Comparison of ENCODE assay signal across 21 cellular contexts in genomic region chr14:103026988-103027387, GRCh38. TPM values are rescaled to one million over a fixed set of nuclear protein-coding genes. Genes with fewer than 3 reads are reported as not detected.
A peak's percentile ranks its signal among the peaks of the same experiment; 100 is the strongest.
DNase-seq lines count a peak whose midpoint lies in the region; ATAC-seq, FAIRE-seq and TF ChIP-seq lines count a peak whose summit lies in the region.
"Had no signal": no experiment of that assay in that cellular context is flagged by ENCODE, and none has a peak within 500 bp of the region (broad histone marks: within the 10 kb centered on the region; RNA-seq: fewer than 3 reads in every experiment).

No MANE protein-coding gene starts in this region.

- H3F3A ChIP-seq in PC-3 (ENCODE audit: low read length, unreplicated experiment) = no peaks in the 10 kb centered on the region

- peaks cover 95% of the 10 kb centered on the region for H3K79me2 ChIP-seq in PC-3 (ENCODE audit: low read length)

- POLR2A ChIA-PET in PC-3 (lab: Charles Lee; ENCODE audit: unreplicated experiment) = no interaction called here

- H3K9me2 ChIP-seq in PC-3 (replicated peaks; ENCODE audit: low read length) = no peaks in the 10 kb centered on the region

- WGBS in small intestine, 3 donors = 78 to 94% (median 90%) methylated on average over 3 of the region's 3 CpGs

- H3K4me2 ChIP-seq in PC-3 (ENCODE audit: low read length) = peak overlapping the region; percentile 31; the same call in 1 of the 2 replicates
- H3K4me2 ChIP-seq: A549 had no signal

- BruUV-seq in PC-3 (replicated peaks; lab: Mats Ljungman, UMichigan) = no TSS peak

- H3K4me1 ChIP-seq in PC-3 (ENCODE audit: insufficient read depth, low read length) = peaks cover 67% of the 10 kb centered on the region
- H3K4me1 ChIP-seq in colonic mucosa = peaks cover 12% of the 10 kb centered on the region
- peaks cover 38% of the 10 kb centered on the region for H3K4me1 ChIP-seq in mucosa of descending colon (ENCODE audit: low read depth)
- H3K4me1 ChIP-seq in small intestine (ENCODE audit: control insufficient read depth in 2 of 2, insufficient read depth in 1 of 2, low read depth in 1 of 2, low read length in 1 of 2) = peaks cover 0 to 6% of the 10 kb centered on the region in 2 donors

- FAIRE-seq in small intestine (lab: Jason Lieb, UNC) = no peak
- FAIRE-seq: A549, G401.6, GM12892, GM19239 had no signal

- CTCF ChIA-PET in PC-3 (lab: Charles Lee) = no interaction called here

- H3K4me3 ChIP-seq in PC-3 (ENCODE audit: low read length) (no peak overlapping the region), colonic mucosa (no peak overlapping the region), mucosa of descending colon (no peak overlapping the region), small intestine (ENCODE audit: low read depth in 1 of 2, low read length in 2 of 2) (no peak overlapping the region)
- H3K4me3 ChIP-seq: A549 had no signal

- no peak for TF ChIP-seq CTCF in PC-3 (conservative IDR thresholded peaks at IDR 0.05; ENCODE audit: low read depth, low read length)
- TF ChIP-seq CTCF in colonic mucosa (IDR thresholded peaks at IDR 0.05) = no peak
- TF ChIP-seq CTCF in mucosa of descending colon (IDR thresholded peaks at IDR 0.05) = no peak

- peaks cover 11% of the 10 kb centered on the region; the same call in 1 of the 2 replicates for H4K20me1 ChIP-seq in PC-3 (ENCODE audit: low read length)

- peak overlapping the region; percentile 65 for H3K27ac ChIP-seq in PC-3 (ENCODE audit: low read length)
- no peak overlapping the region for H3K27ac ChIP-seq in colonic mucosa
- no peak overlapping the region for H3K27ac ChIP-seq in small intestine (ENCODE audit: low read depth in 1 of 2, low read length in 1 of 2)
- H3K27ac ChIP-seq: A549, C4-2B had no signal

- H3K9me3 ChIP-seq in PC-3 (ENCODE audit: low read length) (no peaks in the 10 kb centered on the region), colonic mucosa (no peaks in the 10 kb centered on the region), mucosa of descending colon (no peaks in the 10 kb centered on the region), small intestine (ENCODE audit: control insufficient read depth, low read depth) (no peaks in the 10 kb centered on the region)
- H3K9me3 ChIP-seq: A549, BE2C had no signal

- H3K9ac ChIP-seq in PC-3 (ENCODE audit: low read length) (no peak overlapping the region), colonic mucosa (ENCODE audit: low read depth in 2 of 2, low read length in 2 of 2) (no peak overlapping the region)

- intact Hi-C loops in PC-3 (cut with micrococcal nuclease) = no loop called here
- intact Hi-C loops in colonic mucosa (cut with DNase I) = no loop called here
- intact Hi-C loops in mucosa of descending colon (cut with DNase I, micrococcal nuclease) = no loop called here
- intact Hi-C loops in cardiac septum (cut with DNase I) = no loop called here

- ATAC-seq in PC-3 (0 out of 2 replicates have a peak, but pooled peaks have one; percentile 9), mucosa of descending colon (peak; percentile 88)
- ATAC-seq: A549 had no signal

- no peaks in the 10 kb centered on the region for H3K36me3 ChIP-seq in PC-3 (ENCODE audit: low read depth, low read length)
- H3K36me3 ChIP-seq in colonic mucosa = no peaks in the 10 kb centered on the region
- no peaks in the 10 kb centered on the region for H3K36me3 ChIP-seq in mucosa of descending colon (ENCODE audit: low read depth)
- H3K36me3 ChIP-seq in small intestine (ENCODE audit: control insufficient read depth in 2 of 2, insufficient read depth in 2 of 2, low read length in 2 of 2) = no peaks in the 10 kb centered on the region
- H3K36me3 ChIP-seq: BE2C had no signal

- no peak overlapping the region for H2AFZ ChIP-seq in PC-3 (ENCODE audit: low read length)

- DNase-seq in PC-3 (peak; percentile 28), colonic mucosa (peak; percentile 49), mucosa of descending colon (peak in 1 of 3 donors; percentile 55), cardiac septum (ENCODE audit: low spot score) (no peak), HuH-7 (ENCODE audit: low spot score) (no peak), DMS 273 treated with DMSO at 0.1 percent for 48 hours (lab: John Stamatoyannopoulos, UW) (no peak), small intestine (no peak)
- DNase-seq: BE2C; CD4-positive, alpha-beta memory T cell; DMS153; DMS79 treated with DMSO at 0.1 percent for 48 hours; EL; GOT3; H9; HFFc6 had no signal

- H3K27me3 ChIP-seq in PC-3 (ENCODE audit: low read length) (no peaks in the 10 kb centered on the region), colonic mucosa (no peaks in the 10 kb centered on the region), small intestine (ENCODE audit: control insufficient read depth in 2 of 2, insufficient read depth in 2 of 2, low read length in 2 of 2) (no peaks in the 10 kb centered on the region)
- H3K27me3 ChIP-seq: BE2C had no signal

RNA-seq across cellular contexts. Expression of gene CDC42BPB, which starts 30.4 kb away (rescaled TPM):
- 73.0 and 89.2 TPM in 2 replicates for total RNA-seq in PC-3 (2014; rRNA removed)
- 10 to 100 TPM; 67.9 to 83.8 TPM for total RNA-seq in colonic mucosa
- 100 to 1,000 TPM in 1 of 3 donors, 10 to 100 TPM in 2; 77.6 to 106 (median 84.4) TPM for total RNA-seq in mucosa of descending colon
- 81.8 TPM for total RNA-seq in cardiac septum
- polyA plus RNA-seq in small intestine = 10 to 100 TPM; 29.2 to 48.3 (median 30.6) TPM

RNA-seq across cellular contexts. Expression of gene LBHD2, which starts 57.0 kb away (rescaled TPM):
- not detected in 2 replicates for total RNA-seq in PC-3 (2014; rRNA removed)
- total RNA-seq in colonic mucosa = not detected
- not detected for total RNA-seq in mucosa of descending colon
- not detected for total RNA-seq in cardiac septum
- not detected for polyA plus RNA-seq in small intestine
- total RNA-seq: CD4-positive, alpha-beta memory T cell; H9; HFFc6 had no signal
- polyA plus RNA-seq: A549; AG04450; CD4-positive, alpha-beta memory T cell had no signal

Comparison
In these comparisons a context has a peak if more than half of its experiments do, and no peak if none do; other contexts are left out.
1. DNase-seq: peak in PC-3 (single experiment) and colonic mucosa (single experiment); none in cardiac septum (single experiment), HuH-7 (single experiment), DMS 273 treated with DMSO at 0.1 percent for 48 hours (single experiment) and small intestine (single experiment).